In the genomic region with DNA sequence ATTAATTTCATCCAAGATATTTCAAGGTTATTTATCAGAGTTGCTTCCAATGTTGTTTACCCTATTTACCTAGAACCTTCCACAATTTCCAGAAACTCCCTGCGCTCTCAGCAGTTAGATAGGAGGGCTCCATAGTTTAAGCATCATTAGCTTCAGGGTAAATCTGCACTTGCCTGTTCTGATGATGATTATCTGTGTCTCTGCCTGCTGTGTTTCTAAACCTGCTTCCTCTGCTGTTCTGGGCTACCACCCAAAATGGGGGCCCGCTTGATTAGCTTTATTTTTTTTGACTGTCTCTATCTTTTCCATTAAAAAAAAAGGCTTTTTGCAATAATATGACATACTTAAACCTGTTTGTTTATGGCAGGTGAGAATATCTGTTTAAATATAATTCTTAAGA, we compare ENCODE assay signal across 19 cellular contexts.
DNase-seq lines count a peak whose midpoint lies in the region; ATAC-seq lines count a peak whose summit lies in the region.
"Had no signal": no experiment of that assay in that cellular context is flagged by ENCODE, and none has a peak within 500 bp of the region (broad histone marks: within the 10 kb centered on the region; RNA-seq: fewer than 3 reads in every experiment).

No MANE protein-coding gene starts in this region.

- peak; percentile 50 for DNase-seq in NCI-H446 treated with DMSO at 0.1 percent for 48 hours (lab: John Stamatoyannopoulos, UW)
- DNase-seq in cerebellar nuclear complex (lab: John Stamatoyannopoulos, UW): peak; percentile 37 to 87
- no peak for DNase-seq in stimulated activated CD4-positive, alpha-beta T cell treated with anti-CD3 and anti-CD28 coated beads, Interleukin-4, amount 100 ng/mL, for 24 hours
- DNase-seq: 8988T; ACHN; BE2C; CD4-positive, alpha-beta memory T cell; CD4-positive, CD25-positive, alpha-beta regulatory T cell; CD8-positive, alpha-beta memory T cell; COR-L47; DMS 273 treated with DMSO at 0.1 percent for 48 hours; DMS153; DMS53; DMS79; DND-41; EL; GF-D8 had no signal

- ATAC-seq in HG03159 (IDR thresholded peaks at IDR 0.05; ENCODE audit: unreplicated experiment): no peak
- ATAC-seq in GM21576 (IDR thresholded peaks at IDR 0.05; ENCODE audit: unreplicated experiment): no peak
